Comparison of ENCODE assay signal across 30 cellular contexts in genomic region chr1:21160263-21160662, GRCh38.
"Had no signal": no experiment of that assay in that cellular context is flagged by ENCODE, and none has a peak within 500 bp of the region (broad histone marks: within the 10 kb centered on the region; RNA-seq: fewer than 3 reads in every experiment).

No MANE protein-coding gene starts in this region.

- DNase-seq: activated CD4-positive, alpha-beta memory T cell treated with anti-CD3 and anti-CD28 coated beads, Interleukin-2, amount 10 ng/mL, durations not matched to agents 7 days and 5 days; activated CD4-positive, alpha-beta T cell treated with anti-CD3 and anti-CD28 coated beads for 1 hour; activated CD4-positive, alpha-beta T cell treated with anti-CD3 and anti-CD28 coated beads for 4 hours; activated CD4-positive, alpha-beta T cell treated with anti-CD3 and anti-CD28 coated beads, Interleukin-2, amount 10 ng/mL, durations not matched to agents 7 days and 5 days; activated CD4-positive, alpha-beta T cell treated with anti-CD3 and anti-CD28 coated beads, Interleukin-2, amount 50 U/mL, for 4 hours; activated CD8-positive, alpha-beta memory T cell treated with anti-CD3 and anti-CD28 coated beads, Interleukin-2, amount 50 U/mL, for 48 hours; activated effector memory CD4-positive, alpha-beta T cell treated with Interleukin-2 at 50 U/mL for 16 hours; activated gamma-delta T cell treated with Interleukin-2 at 50 U/mL for 16 hours; activated naive CD4-positive, alpha-beta T cell treated with anti-CD3 and anti-CD28 coated beads, Interleukin-2, amount 50 U/mL, for 16 hours; activated naive CD4-positive, alpha-beta T cell treated with Interleukin-2 at 50 U/mL for 16 hours; activated T-cell treated with anti-CD3 and anti-CD28 coated beads for 4 hours; activated T-cell treated with anti-CD3 and anti-CD28 coated beads, Interleukin-2, amount 50 U/mL, for 24 hours; activated T-cell treated with anti-CD3 and anti-CD28 coated beads, Interleukin-2, amount 50 U/mL, for 72 hours; amniotic stem cell; aorta; body of pancreas; central memory CD4-positive, alpha-beta T cell; cerebellar nuclear complex; colonic mucosa; effector CD8-positive, alpha-beta T cell; esophagus squamous epithelium; foreskin melanocyte; heart right ventricle; T-helper 1 cell; T-helper 17 cell had no signal

- H3K9me3 Mint-ChIP-seq: activated CD4-positive, alpha-beta memory T cell treated with anti-CD3 and anti-CD28 coated beads, Interleukin-2, amount 10 ng/mL, durations not matched to agents 7 days and 5 days; activated CD4-positive, alpha-beta T cell treated with anti-CD3 and anti-CD28 coated beads, Interleukin-2, amount 10 ng/mL, durations not matched to agents 7 days and 5 days; activated T-cell treated with anti-CD3 and anti-CD28 coated beads, Interleukin-2, amount 50 U/mL, for 24 hours; activated T-cell treated with anti-CD3 and anti-CD28 coated beads, Interleukin-2, amount 50 U/mL, for 72 hours had no signal

- H3K27me3 Mint-ChIP-seq: activated CD4-positive, alpha-beta memory T cell treated with anti-CD3 and anti-CD28 coated beads, Interleukin-2, amount 10 ng/mL, durations not matched to agents 7 days and 5 days; activated CD4-positive, alpha-beta T cell treated with anti-CD3 and anti-CD28 coated beads, Interleukin-2, amount 10 ng/mL, durations not matched to agents 7 days and 5 days; activated naive CD8-positive, alpha-beta T cell; activated T-cell treated with anti-CD3 and anti-CD28 coated beads, Interleukin-2, amount 50 U/mL, for 24 hours; T-helper 17 cell had no signal

- H3K27ac Mint-ChIP-seq: activated CD4-positive, alpha-beta memory T cell treated with anti-CD3 and anti-CD28 coated beads, Interleukin-2, amount 10 ng/mL, durations not matched to agents 7 days and 5 days; activated CD4-positive, alpha-beta T cell treated with anti-CD3 and anti-CD28 coated beads, Interleukin-2, amount 10 ng/mL, durations not matched to agents 7 days and 5 days; activated naive CD8-positive, alpha-beta T cell; activated T-cell treated with anti-CD3 and anti-CD28 coated beads, Interleukin-2, amount 50 U/mL, for 24 hours; activated T-cell treated with anti-CD3 and anti-CD28 coated beads, Interleukin-2, amount 50 U/mL, for 72 hours; T-helper 17 cell had no signal

- H3K4me3 ChIP-seq: body of pancreas, cardiac muscle cell, colonic mucosa, esophagus squamous epithelium, gastroesophageal sphincter, heart right ventricle had no signal

- H3K27me3 ChIP-seq: body of pancreas, cardiac muscle cell, colonic mucosa, esophagus squamous epithelium, gastroesophageal sphincter, heart right ventricle had no signal

- H3K9me3 ChIP-seq: body of pancreas, colonic mucosa, esophagus squamous epithelium, gastroesophageal sphincter, heart right ventricle had no signal

- FAIRE-seq: endometrium had no signal

- ATAC-seq: activated T-cell treated with anti-CD3 and anti-CD28 coated beads, Interleukin-2, amount 50 U/mL, for 72 hours; body of pancreas; gastroesophageal sphincter; heart right ventricle; T-helper 17 cell had no signal

- H3K4me1 ChIP-seq: colonic mucosa had no signal

- H3K4me3 Mint-ChIP-seq: activated CD4-positive, alpha-beta memory T cell treated with anti-CD3 and anti-CD28 coated beads, Interleukin-2, amount 10 ng/mL, durations not matched to agents 7 days and 5 days; activated CD4-positive, alpha-beta T cell treated with anti-CD3 and anti-CD28 coated beads, Interleukin-2, amount 10 ng/mL, durations not matched to agents 7 days and 5 days; activated naive CD8-positive, alpha-beta T cell; activated T-cell treated with anti-CD3 and anti-CD28 coated beads, Interleukin-2, amount 50 U/mL, for 24 hours; activated T-cell treated with anti-CD3 and anti-CD28 coated beads, Interleukin-2, amount 50 U/mL, for 72 hours; T-helper 17 cell had no signal

- H3K27ac ChIP-seq: body of pancreas, cardiac muscle cell, colonic mucosa, epithelial cell of prostate, esophagus squamous epithelium, gastroesophageal sphincter, heart right ventricle had no signal

- H3K36me3 ChIP-seq: cardiac muscle cell, colonic mucosa had no signal
